In the genomic region with DNA sequence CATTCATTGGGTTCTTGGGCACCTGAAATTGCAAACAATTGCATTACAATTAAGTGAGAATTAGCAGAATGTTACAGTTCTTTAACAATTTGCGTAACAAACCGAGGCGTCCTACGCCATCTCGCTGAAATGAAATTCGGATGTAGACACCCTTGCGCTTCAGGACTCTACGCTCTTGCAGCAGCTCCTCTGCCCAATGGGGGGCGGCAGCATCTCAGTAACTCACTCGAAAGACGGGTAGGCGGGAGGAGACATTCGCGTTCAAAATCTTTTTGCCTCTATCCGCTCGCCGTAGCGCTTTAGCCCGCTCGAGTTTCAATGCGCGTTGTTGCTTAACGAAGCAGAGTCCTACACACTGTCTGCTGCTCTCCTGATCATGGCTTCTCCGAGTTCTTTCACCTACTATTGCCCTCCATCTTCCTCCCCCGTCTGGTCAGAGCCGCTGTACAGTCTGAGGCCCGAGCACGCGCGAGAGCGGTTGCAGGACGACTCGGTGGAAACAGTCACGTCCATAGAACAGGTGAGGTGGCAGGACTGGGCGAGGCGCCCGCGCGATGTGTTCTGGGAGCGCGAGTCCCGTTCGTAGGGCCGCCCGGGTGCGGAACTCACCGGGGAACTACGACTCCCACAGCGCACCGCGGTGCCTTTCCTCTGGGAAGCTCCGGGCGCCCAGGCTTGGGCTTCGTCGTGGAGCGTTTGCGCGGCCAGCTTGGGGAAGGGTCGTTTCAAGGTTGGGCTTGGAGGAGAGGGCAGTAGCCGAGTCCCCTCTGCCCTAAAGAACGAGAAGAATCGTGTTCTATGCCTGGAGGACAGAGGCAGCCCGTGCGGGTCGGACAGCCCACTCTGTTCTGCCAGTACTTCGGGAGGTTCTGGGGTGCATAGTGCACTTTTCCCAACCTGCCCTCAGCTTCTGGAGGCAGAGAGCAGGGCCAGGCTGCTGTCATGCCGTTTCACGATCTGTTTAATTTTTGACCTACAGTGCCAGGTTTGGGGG, we compare ENCODE assay signal across 1 cellular context.
TF ChIP-seq lines count a peak whose summit lies in the region.

A gene with protein sequence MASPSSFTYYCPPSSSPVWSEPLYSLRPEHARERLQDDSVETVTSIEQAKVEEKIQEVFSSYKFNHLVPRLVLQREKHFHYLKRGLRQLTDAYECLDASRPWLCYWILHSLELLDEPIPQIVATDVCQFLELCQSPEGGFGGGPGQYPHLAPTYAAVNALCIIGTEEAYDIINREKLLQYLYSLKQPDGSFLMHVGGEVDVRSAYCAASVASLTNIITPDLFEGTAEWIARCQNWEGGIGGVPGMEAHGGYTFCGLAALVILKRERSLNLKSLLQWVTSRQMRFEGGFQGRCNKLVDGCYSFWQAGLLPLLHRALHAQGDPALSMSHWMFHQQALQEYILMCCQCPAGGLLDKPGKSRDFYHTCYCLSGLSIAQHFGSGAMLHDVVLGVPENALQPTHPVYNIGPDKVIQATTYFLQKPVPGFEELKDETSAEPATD (plus strand): TSS at position 318 of the 994 bp plus-strand sequence. CDS start 59 bp downstream, at position 377.

TF ChIP-seq in HepG2, 621 proteins besides CTCF, POLR2A, EP300 and RAD21 (continued from another document and continues in another):
- TF ChIP-seq ZBTB43 (CRISPR knock-in tag; conservative IDR thresholded peaks at IDR 0.05) (no peak), ZBTB38 (CRISPR knock-in tag; IDR thresholded peaks at IDR 0.05) (no peak; the same call in 1 of the 2 replicates), NR0B2 (CRISPR knock-in tag; IDR thresholded peaks at IDR 0.05) (peak; percentile 62; the same call in 1 of the 2 replicates), SRSF1 (optimal IDR thresholded peaks at IDR 0.05; ENCODE audit: low read depth, low read length) (peak; percentile 83), HOXA7 (CRISPR knock-in tag; IDR thresholded peaks at IDR 0.05) (no peak), ZNF749 (CRISPR knock-in tag; IDR thresholded peaks at IDR 0.05; ENCODE audit: borderline replicate concordance) (peak; percentile 62; the same call in 1 of the 2 replicates), EZH2 (conservative IDR thresholded peaks at IDR 0.05; ENCODE audit: low read depth, low read length) (no peak), HOMEZ (CRISPR knock-in tag; IDR thresholded peaks at IDR 0.05; ENCODE audit: low read depth) (no peak; the same call in 1 of the 2 replicates), MAZ (IDR thresholded peaks at IDR 0.05; ENCODE audit: borderline replicate concordance, low read depth, low read length) (no peak), MAZ (CRISPR knock-in tag; IDR thresholded peaks at IDR 0.05; ENCODE audit: low read depth) (peak; percentile 59; the same call in 1 of the 2 replicates), ZNF841 (CRISPR knock-in tag; IDR thresholded peaks at IDR 0.05; ENCODE audit: borderline replicate concordance) (no peak; the same call in 1 of the 2 replicates), SATB2 (CRISPR knock-in tag; IDR thresholded peaks at IDR 0.05) (peak; percentile 76; the same call in 1 of the 2 replicates), HDAC2 (CRISPR knock-in tag; IDR thresholded peaks at IDR 0.05) (peak; percentile 43; the same call in 1 of the 2 replicates), ZBTB40 (IDR thresholded peaks at IDR 0.05) (no peak), ZBTB40 (CRISPR knock-in tag; IDR thresholded peaks at IDR 0.05) (peak; percentile 88), TRIM24 (CRISPR knock-in tag; IDR thresholded peaks at IDR 0.05) (no peak), ZNF530 (CRISPR knock-in tag; IDR thresholded peaks at IDR 0.05; ENCODE audit: low read depth) (no peak), SUZ12 (IDR thresholded peaks at IDR 0.05; ENCODE audit: low read depth, low read length) (peak; percentile 88), NFE2L2 (IDR thresholded peaks at IDR 0.05; ENCODE audit: low read length) (no peak), ZC3H4 (CRISPR knock-in tag; IDR thresholded peaks at IDR 0.05; ENCODE audit: borderline replicate concordance) (no peak), ZNF761 (CRISPR knock-in tag; conservative IDR thresholded peaks at IDR 0.05) (peak; percentile 95), ZEB1 (IDR thresholded peaks at IDR 0.05; ENCODE audit: insufficient replicate concordance, low read depth) (peak; percentile 85), ZNF10 (CRISPR knock-in tag; IDR thresholded peaks at IDR 0.05; ENCODE audit: borderline replicate concordance, low read depth) (no peak), TSC22D2 (CRISPR knock-in tag; IDR thresholded peaks at IDR 0.05; ENCODE audit: borderline replicate concordance) (peak; percentile 50; the same call in 1 of the 2 replicates), ZNF543 (CRISPR knock-in tag; IDR thresholded peaks at IDR 0.05) (peak; percentile 88), CBX1 (IDR thresholded peaks at IDR 0.05; ENCODE audit: low read depth) (no peak), CENPBD1 (CRISPR knock-in tag; IDR thresholded peaks at IDR 0.05; ENCODE audit: borderline replicate concordance, low read depth) (no peak), ZNF460 (CRISPR knock-in tag; IDR thresholded peaks at IDR 0.05; ENCODE audit: borderline replicate concordance) (no peak), MAFF (IDR thresholded peaks at IDR 0.05; ENCODE audit: low read depth, low read length) (no peak), HNRNPLL (IDR thresholded peaks at IDR 0.05; ENCODE audit: low read depth, low read length, poor library complexity, severe bottlenecking) (peak; percentile 87), YY1 (IDR thresholded peaks at IDR 0.05; ENCODE audit: insufficient read depth, insufficient replicate concordance, low read depth, low read length) (peak; percentile 75), ZNF891 (CRISPR knock-in tag; IDR thresholded peaks at IDR 0.05) (peak; percentile 89), FIP1L1 (IDR thresholded peaks at IDR 0.05; ENCODE audit: borderline replicate concordance, insufficient read depth, low read depth, low read length) (0 out of 2 replicates have a peak, but pooled peaks have one; percentile 23), MED8 (CRISPR knock-in tag; IDR thresholded peaks at IDR 0.05; ENCODE audit: insufficient replicate concordance) (peak; percentile 74), SMARCC2 (IDR thresholded peaks at IDR 0.05) (no peak), ZNF432 (CRISPR knock-in tag; IDR thresholded peaks at IDR 0.05; ENCODE audit: borderline replicate concordance) (no peak), MXD3 (CRISPR knock-in tag; IDR thresholded peaks at IDR 0.05) (no peak), DBP (CRISPR knock-in tag; IDR thresholded peaks at IDR 0.05; ENCODE audit: not compliant biosample characterization) (no peak), U2AF1 (optimal IDR thresholded peaks at IDR 0.05; ENCODE audit: low read depth, low read length) (peak; percentile 85), BORCS8-MEF2B (CRISPR knock-in tag; IDR thresholded peaks at IDR 0.05) (peak; percentile 72), TCF12 (IDR thresholded peaks at IDR 0.05) (no peak), TCF12 (CRISPR knock-in tag; IDR thresholded peaks at IDR 0.05) (peak; percentile 80; the same call in 1 of the 2 replicates), ZMYM4 (CRISPR knock-in tag; IDR thresholded peaks at IDR 0.05) (peak; percentile 85)
